Comparison of ENCODE assay signal across 9 cellular contexts in genomic region chr4:151801547-151802516, GRCh38. TPM values are rescaled to one million over a fixed set of nuclear protein-coding genes. Genes with fewer than 3 reads are reported as not detected.
DNase-seq lines count a peak whose midpoint lies in the region; ATAC-seq and TF ChIP-seq lines count a peak whose summit lies in the region.
"Had no signal": no experiment of that assay in that cellular context is flagged by ENCODE, and none has a peak within 500 bp of the region (broad histone marks: within the 10 kb centered on the region; RNA-seq: fewer than 3 reads in every experiment).

No MANE protein-coding gene starts in this region.

- TF ChIP-seq CTCF in GM12865 (IDR thresholded peaks at IDR 0.05; ENCODE audit: insufficient read depth, low read depth, low read length, missing control alignments) (peak; percentile 87), MM.1S (IDR thresholded peaks at IDR 0.05; ENCODE audit: low read length) (peak; percentile 83), dorsolateral prefrontal cortex (IDR thresholded peaks at IDR 0.05 in 54 of 56, conservative IDR thresholded peaks at IDR 0.05 in 2 of 56; ENCODE audit: low read depth in 1 of 56, partially characterized antibody in 56 of 56) (peak in 55 of 56 donors; percentile 27 to 73 (median 67)), neural crest cell (conservative IDR thresholded peaks at IDR 0.05) (peak; percentile 87), tibial nerve (IDR thresholded peaks at IDR 0.05) (peak in 3 of 5 experiments; percentile 50 to 80 (median 58))

- intact Hi-C loops in dorsolateral prefrontal cortex (cut with DNase I), result no loop called here

- no peaks in the 10 kb centered on the region for H3K9me2 ChIP-seq in MM.1S (replicated peaks; ENCODE audit: insufficient read depth, low read length)

- no peak overlapping the region for H3K9ac ChIP-seq in MM.1S (ENCODE audit: low read length)

- H3F3A ChIP-seq in MM.1S (ENCODE audit: insufficient read depth, low read length), result peaks cover 10% of the 10 kb centered on the region; the same call in 1 of the 2 replicates

- H3K79me2 ChIP-seq in MM.1S (ENCODE audit: low read length), result no peaks in the 10 kb centered on the region

- H3K27me3 ChIP-seq in MM.1S (replicated peaks; ENCODE audit: insufficient read depth, low read length) (no peaks in the 10 kb centered on the region), dorsolateral prefrontal cortex (no peaks in the 10 kb centered on the region), tibial nerve (no peaks in the 10 kb centered on the region)

- H3K36me3 ChIP-seq in MM.1S (replicated peaks; ENCODE audit: insufficient read depth, low read length) (no peaks in the 10 kb centered on the region), tibial nerve (no peaks in the 10 kb centered on the region)

- WGBS in tibial nerve, 2 donors, result 62 to 64% methylated on average over 15 of the region's 15 CpGs

- H3K9me3 ChIP-seq in MM.1S (replicated peaks; ENCODE audit: insufficient read depth, low read length) (no peaks in the 10 kb centered on the region), tibial nerve (no peaks in the 10 kb centered on the region)

- H3K4me3 ChIP-seq in GM12865 (ENCODE audit: low read depth, low read length) (no peak overlapping the region), MM.1S (ENCODE audit: low read length) (no peak overlapping the region), dorsolateral prefrontal cortex (no peak overlapping the region), tibial nerve (no peak overlapping the region)
- H3K4me3 ChIP-seq: skin epidermis had no signal

- H3K4me2 ChIP-seq in MM.1S (ENCODE audit: low read depth, low read length), result no peak overlapping the region

- no peak for TF ChIP-seq EP300 in tibial nerve (IDR thresholded peaks at IDR 0.05)

- H2AFZ ChIP-seq in MM.1S (ENCODE audit: low read length), result no peak overlapping the region

- H3K36me3 Mint-ChIP-seq in neural crest cell (ENCODE audit: low read depth), result no peaks in the 10 kb centered on the region

- no peaks in the 10 kb centered on the region for H3K27me3 Mint-ChIP-seq in neural crest cell (ENCODE audit: low read depth)

- H3K27ac ChIP-seq in MM.1S (ENCODE audit: low read length), result no peak overlapping the region
- H3K27ac ChIP-seq in dorsolateral prefrontal cortex, result no peak overlapping the region
- H3K27ac ChIP-seq in tibial nerve, result no peak overlapping the region
- H3K27ac ChIP-seq: skin epidermis had no signal

- no peak for ATAC-seq in HG03045 (IDR thresholded peaks at IDR 0.05; ENCODE audit: unreplicated experiment)

- DNase-seq in A172 (ENCODE audit: low spot score), result peak; percentile 60
- DNase-seq in GM12865 (ENCODE audit: low read depth), result peak; percentile 68
- DNase-seq in MM.1S, result peak; percentile 56
- peak; percentile 78 for DNase-seq in activated CD4-positive, alpha-beta T cell treated with anti-CD3 and anti-CD28 coated beads for 48 hours
- DNase-seq in dorsolateral prefrontal cortex, result peak in 1 of 10 donors; percentile 21
- DNase-seq in neural crest cell (ENCODE audit: low read depth, low spot score), result peak; percentile 52
- DNase-seq in tibial nerve (ENCODE audit: low spot score in 2 of 2), result peak in 1 of 2 donors; percentile 27

- no peaks in the 10 kb centered on the region for H3K4me1 Mint-ChIP-seq in neural crest cell

- H3K27ac Mint-ChIP-seq in neural crest cell (ENCODE audit: unreplicated experiment), result no peak overlapping the region

- H3K4me1 ChIP-seq in MM.1S (ENCODE audit: low read length) (peaks cover 25% of the 10 kb centered on the region), tibial nerve (peaks cover 0 to 13% (median under 1%) of the 10 kb centered on the region in 4 donors)

- no peak for TF ChIP-seq POLR2A in tibial nerve (IDR thresholded peaks at IDR 0.05)

- H3K4me3 Mint-ChIP-seq in neural crest cell, result no peak overlapping the region

- H4K20me1 ChIP-seq in MM.1S (ENCODE audit: insufficient read depth, low read length), result no peaks in the 10 kb centered on the region

- H3K9me3 Mint-ChIP-seq in neural crest cell, result no peaks in the 10 kb centered on the region

RNA-seq across cellular contexts. Expression of gene GATB, which starts 41.0 kb away (rescaled TPM):
- 20.2 and 22.6 TPM in 2 replicates for total RNA-seq in A172 (2014; rRNA removed; shearing (Covaris generic))
- total RNA-seq in dorsolateral prefrontal cortex (100 to 1,000 TPM in 1 of 120 experiments, 10 to 100 TPM in 119; 36.7 to 100 (median 63.1) TPM), neural crest cell (22.2 and 24.9 TPM in 2 replicates), tibial nerve (10 to 100 TPM; 26.6 to 49.2 (median 32.6) TPM)
